In the genomic region with DNA sequence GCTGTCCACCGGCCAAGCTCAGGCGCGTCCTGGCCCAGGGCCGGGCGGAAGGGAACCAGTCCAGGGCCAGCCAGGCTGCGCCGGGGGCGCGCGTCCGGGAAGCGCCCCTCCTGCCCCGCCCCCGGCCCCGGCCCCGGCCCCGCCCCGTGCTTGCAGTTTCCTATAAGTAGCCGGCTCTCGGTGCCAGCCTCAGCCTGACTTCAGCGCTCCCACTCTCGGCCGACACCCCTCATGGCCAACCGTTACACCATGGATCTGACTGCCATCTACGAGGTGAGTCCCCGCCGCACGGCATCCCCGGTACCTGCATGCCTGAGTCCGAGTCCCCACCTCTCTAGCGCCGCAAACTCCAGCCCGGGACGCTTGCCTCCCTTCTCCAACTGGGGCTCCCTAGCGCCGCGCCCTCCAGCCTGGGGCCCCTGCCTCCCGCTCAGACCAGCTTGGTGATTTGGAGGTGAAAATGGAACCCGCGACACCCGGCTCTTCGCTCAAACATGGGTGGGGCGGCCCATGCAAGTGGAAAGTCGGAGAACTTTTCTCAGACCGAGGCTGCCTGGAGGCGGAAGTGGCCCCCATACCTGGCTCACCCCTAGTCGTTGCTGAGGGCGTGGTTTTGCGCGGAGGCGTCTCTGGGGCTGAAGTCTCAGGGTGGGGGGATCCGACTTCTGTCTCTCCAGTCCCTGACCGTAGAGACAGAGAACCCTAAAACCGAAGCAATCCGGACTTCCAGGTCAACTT, we compare ENCODE assay signal across 8 cellular contexts. TPM values are rescaled to one million over a fixed set of nuclear protein-coding genes. Genes with fewer than 3 reads are reported as not detected.
DNase-seq lines count a peak whose midpoint lies in the region; ATAC-seq and TF ChIP-seq lines count a peak whose summit lies in the region.

A gene with protein sequence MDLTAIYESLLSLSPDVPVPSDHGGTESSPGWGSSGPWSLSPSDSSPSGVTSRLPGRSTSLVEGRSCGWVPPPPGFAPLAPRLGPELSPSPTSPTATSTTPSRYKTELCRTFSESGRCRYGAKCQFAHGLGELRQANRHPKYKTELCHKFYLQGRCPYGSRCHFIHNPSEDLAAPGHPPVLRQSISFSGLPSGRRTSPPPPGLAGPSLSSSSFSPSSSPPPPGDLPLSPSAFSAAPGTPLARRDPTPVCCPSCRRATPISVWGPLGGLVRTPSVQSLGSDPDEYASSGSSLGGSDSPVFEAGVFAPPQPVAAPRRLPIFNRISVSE (plus strand): TSS at position 192 of the 738 bp plus-strand sequence. CDS start 58 bp downstream, at position 250.

- in situ Hi-C loops in Panc1 (cut with HindIII; ENCODE audit: low pct_unique_long_range_greater_than_20kb, low sequenced_read_pairs) = no loop called here

- H3K27me3 Mint-ChIP-seq in naive B cell = peaks cover 0 to 2% (median 0%) of the 10 kb centered on the region in 3 donors

- H3K4me3 ChIP-seq in Panc1 (ENCODE audit: low read depth in 2 of 2, low read length in 2 of 2) = peak within 1 kb of the TSS; percentile 42 to 55
- peak within 1 kb of the TSS; percentile 63 to 93 (median 80) for H3K4me3 ChIP-seq in esophagus muscularis mucosa

- TF ChIP-seq POLR2A in esophagus muscularis mucosa (IDR thresholded peaks at IDR 0.05; ENCODE audit: low read depth) = peak; percentile 99

- POLR2A ChIA-PET in Panc1 (lab: Charles Lee) = interaction anchor here (0.5 to 15.7 kb wide), 27 partner anchors 9 to 773 kb away, joined by 3 to 524 read pairs (median 7); a partner anchor contains a TSS

- H3K9me3 ChIP-seq in Panc1 (ENCODE audit: control insufficient read depth, insufficient read depth, low read depth, low read length) = no peaks in the 10 kb centered on the region
- no peaks in the 10 kb centered on the region for H3K9me3 ChIP-seq in esophagus muscularis mucosa

- peaks cover 0 to 1% (median 0%) of the 10 kb centered on the region in 7 donors for H3K9me3 Mint-ChIP-seq in naive B cell
- no peaks in the 10 kb centered on the region for H3K9me3 Mint-ChIP-seq in stimulated activated effector memory CD8-positive, alpha-beta T cell treated with anti-CD3 and anti-CD28 coated beads, Interleukin-12 subunit alpha, Interleukin-12 subunit beta, amount 100 ng/mL, for 72 hours

- peak; percentile 17 for ATAC-seq in HG03439 (IDR thresholded peaks at IDR 0.05; ENCODE audit: unreplicated experiment)
- ATAC-seq in Panc1 = peak; percentile 37
- peak; percentile 14 to 20 for ATAC-seq in naive B cell (ENCODE audit: low read depth in 2 of 2)
- peak; percentile 47 for ATAC-seq in stimulated activated effector memory CD8-positive, alpha-beta T cell treated with anti-CD3 and anti-CD28 coated beads, Interleukin-12 subunit alpha, Interleukin-12 subunit beta, amount 100 ng/mL, for 72 hours

- peak within 1 kb of the TSS; percentile 83 to 98 (median 97) for H3K4me3 Mint-ChIP-seq in naive B cell
- H3K4me3 Mint-ChIP-seq in stimulated activated effector memory CD8-positive, alpha-beta T cell treated with anti-CD3 and anti-CD28 coated beads, Interleukin-12 subunit alpha, Interleukin-12 subunit beta, amount 100 ng/mL, for 72 hours = peak within 1 kb of the TSS; percentile 97

- TF ChIP-seq CTCF in Panc1 (IDR thresholded peaks at IDR 0.05) (no peak), esophagus muscularis mucosa (IDR thresholded peaks at IDR 0.05) (no peak)

- H3K36me3 ChIP-seq in Panc1 (ENCODE audit: control insufficient read depth, insufficient read depth, low read length) = peaks cover 7% of the 10 kb centered on the region
- peaks cover 13 to 22% (median 21%) of the 10 kb centered on the region in 4 donors for H3K36me3 ChIP-seq in esophagus muscularis mucosa

- H3K27ac ChIP-seq in Panc1 (ENCODE audit: low read length) (peak within 1 kb of the TSS; percentile 92), esophagus muscularis mucosa (replicated peaks in 1 of 4) (peak within 1 kb of the TSS; percentile 99 to 100 (median 100))

- peak; percentile 70 for DNase-seq in ELF-1 (ENCODE audit: low read depth, low spot score)
- DNase-seq in Panc1 (ENCODE audit: low read depth, low spot score) = peak; percentile 100
- DNase-seq in activated T-cell treated with anti-CD3 and anti-CD28 coated beads, Interleukin-2, amount 50 U/mL, for 48 hours = peak; percentile 93
- peak; percentile 99 for DNase-seq in esophagus muscularis mucosa (ENCODE audit: extremely low spot score)
- peak; percentile 85 for DNase-seq in naive B cell
- DNase-seq in stimulated activated effector memory CD8-positive, alpha-beta T cell treated with anti-CD3 and anti-CD28 coated beads, Interleukin-12 subunit alpha, Interleukin-12 subunit beta, amount 100 ng/mL, for 72 hours (ENCODE audit: low spot score in 2 of 2) = peak; percentile 83 to 95
- DNase-seq in NCI-H2107 treated with DMSO at 0.1 percent for 48 hours (lab: John Stamatoyannopoulos, UW; ENCODE audit: unreplicated experiment) = no peak

- no TSS peak for BruUV-seq in Panc1 (replicated peaks; lab: Mats Ljungman, UMichigan)

- peaks cover 76% of the 10 kb centered on the region for H3K4me1 ChIP-seq in Panc1 (ENCODE audit: control insufficient read depth, insufficient read depth, low read length)
- H3K4me1 ChIP-seq in esophagus muscularis mucosa = peaks cover 41 to 59% (median 54%) of the 10 kb centered on the region in 4 donors

- H3K4me1 Mint-ChIP-seq in naive B cell = peaks cover 54 to 81% (median 58%) of the 10 kb centered on the region in 3 donors
- H3K4me1 Mint-ChIP-seq in stimulated activated effector memory CD8-positive, alpha-beta T cell treated with anti-CD3 and anti-CD28 coated beads, Interleukin-12 subunit alpha, Interleukin-12 subunit beta, amount 100 ng/mL, for 72 hours = peaks cover 58% of the 10 kb centered on the region

- peak within 1 kb of the TSS; percentile 98 to 100 (median 100) for H3K27ac Mint-ChIP-seq in naive B cell
- H3K27ac Mint-ChIP-seq in stimulated activated effector memory CD8-positive, alpha-beta T cell treated with anti-CD3 and anti-CD28 coated beads, Interleukin-12 subunit alpha, Interleukin-12 subunit beta, amount 100 ng/mL, for 72 hours = peak within 1 kb of the TSS; percentile 100

- WGBS in esophagus muscularis mucosa = 0% methylated on average over 11 of the region's 55 CpGs

- CTCF ChIA-PET in Panc1 (lab: Charles Lee) = interaction anchor here (0.6 to 4.6 kb wide), 8 partner anchors 9 to 213 kb away, joined by 3 to 144 read pairs (median 6); a partner anchor contains a TSS

- H3K27me3 ChIP-seq in Panc1 (ENCODE audit: control insufficient read depth, insufficient read depth, low read length) (no peaks in the 10 kb centered on the region), esophagus muscularis mucosa (no peaks in the 10 kb centered on the region)

- peaks cover 13 to 18% of the 10 kb centered on the region in 2 donors for H3K36me3 Mint-ChIP-seq in naive B cell
- H3K36me3 Mint-ChIP-seq in stimulated activated effector memory CD8-positive, alpha-beta T cell treated with anti-CD3 and anti-CD28 coated beads, Interleukin-12 subunit alpha, Interleukin-12 subunit beta, amount 100 ng/mL, for 72 hours = peaks cover 86% of the 10 kb centered on the region

- intact Hi-C loops in Panc1 (cut with micrococcal nuclease; ENCODE audit: unreplicated experiment) (no loop called here), esophagus muscularis mucosa (cut with DNase I) (no loop called here)

- no peak for TF ChIP-seq EP300 in esophagus muscularis mucosa (IDR thresholded peaks at IDR 0.05)

RNA-seq across cellular contexts. Expression of the gene that starts here (rescaled TPM):
- 414 TPM for total RNA-seq in Panc1 (2021; ENCODE audit: unreplicated experiment)
- polyA plus RNA-seq in Panc1 (2012; ENCODE audit: insufficient read length) = 369 TPM
- total RNA-seq in esophagus muscularis mucosa = 100 to 1,000 TPM; 135 to 577 (median 196) TPM
- polyA plus RNA-seq in naive B cell (ENCODE audit: low read depth in 6 of 6) = 100 to 1,000 TPM; 291 to 784 (median 445) TPM
